8 cellular contexts compared by ENCODE assay signal in the genomic region with DNA sequence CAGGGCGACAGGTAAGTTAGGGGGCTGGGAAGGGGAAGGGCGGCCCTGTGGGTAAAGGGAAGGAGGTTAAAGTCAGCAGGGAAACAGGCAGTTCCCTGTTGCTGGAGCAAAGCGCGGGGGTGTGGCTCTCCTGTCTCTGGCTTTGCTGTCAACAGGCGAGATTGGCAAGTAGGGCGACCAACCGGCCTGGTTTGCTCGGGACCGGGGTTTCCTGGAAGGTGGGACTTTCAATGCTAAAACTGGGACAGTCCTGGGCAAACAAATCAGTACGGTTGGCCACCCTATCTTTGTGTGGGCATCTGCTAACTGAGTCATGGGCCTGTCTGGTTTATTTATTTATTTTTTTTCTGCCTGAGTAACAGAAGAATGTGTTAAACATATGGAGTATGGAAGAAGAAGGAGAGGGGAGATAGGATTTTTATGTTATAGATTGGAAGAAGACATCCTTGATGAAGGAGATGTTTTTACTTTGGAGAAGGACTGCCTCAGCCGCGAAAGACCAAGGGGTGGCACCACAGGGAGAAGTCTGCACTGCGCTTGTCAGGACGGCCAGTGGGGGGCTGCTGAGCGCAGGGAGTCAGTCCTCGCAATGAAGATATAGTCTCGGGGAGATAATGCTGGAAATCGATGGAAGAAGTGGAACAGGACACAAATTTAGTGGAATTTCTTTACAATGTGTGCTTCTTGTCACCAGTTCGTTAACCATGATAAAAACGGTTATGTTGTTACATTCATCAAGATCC. TPM values are rescaled to one million over a fixed set of nuclear protein-coding genes. Genes with fewer than 3 reads are reported as not detected.
DNase-seq lines count a peak whose midpoint lies in the region; ATAC-seq, FAIRE-seq and TF ChIP-seq lines count a peak whose summit lies in the region.

No MANE protein-coding gene starts in this region.

- H3K27ac Mint-ChIP-seq in T-helper 17 cell, result no peak overlapping the region

- peak; percentile 66 for DNase-seq in ELR (ENCODE audit: low read depth)
- DNase-seq in HUDEP-2 (lab: John Stamatoyannopoulos, UW; ENCODE audit: unreplicated experiment in 76 of 76), result peak in 43 of 76 experiments; percentile 2 to 58 (median 26)
- DNase-seq in T-helper 17 cell, result no peak
- DNase-seq in cerebellum (ENCODE audit: low spot score), result peak; percentile 18
- peak; percentile 88 for DNase-seq in keratinocyte (ENCODE audit: low read depth, low spot score)
- DNase-seq in smooth muscle cell of the brain vasculature (ENCODE audit: low read depth, low spot score), result peak; percentile 60
- no peak for DNase-seq in NCI-H2029 (lab: John Stamatoyannopoulos, UW)

- H3K4me3 Mint-ChIP-seq in T-helper 17 cell, result peak overlapping the region; percentile 9

- peak overlapping the region; percentile 28 to 73 (median 69) for H3K4me3 ChIP-seq in keratinocyte (ENCODE audit: control insufficient read depth in 2 of 3, extremely low read depth in 1 of 3, insufficient read depth in 2 of 3, low read depth in 1 of 3, low read length in 3 of 3)

- peak overlapping the region; percentile 95 for H2AFZ ChIP-seq in keratinocyte (ENCODE audit: control insufficient read depth, low read length)

- H3K4me1 ChIP-seq in keratinocyte (ENCODE audit: control insufficient read depth, extremely low read depth, insufficient read depth, low read length), result peaks cover 18% of the 10 kb centered on the region

- H3K9me3 ChIP-seq in T-helper 17 cell (ENCODE audit: control insufficient read depth, low read length, poor library complexity, severe bottlenecking) (no peaks in the 10 kb centered on the region), keratinocyte (ENCODE audit: control insufficient read depth, low read depth, low read length) (no peaks in the 10 kb centered on the region)

- peak overlapping the region; percentile 66 for H3K9ac ChIP-seq in keratinocyte (ENCODE audit: control insufficient read depth, extremely low read depth, insufficient read depth, low read length)

- no peaks in the 10 kb centered on the region for H3K79me2 ChIP-seq in keratinocyte (ENCODE audit: control insufficient read depth, insufficient read depth, low read length)

- TF ChIP-seq CTCF in keratinocyte (optimal IDR thresholded peaks at IDR 0.05 in 1 of 3, IDR thresholded peaks at IDR 0.05 in 1 of 3, conservative IDR thresholded peaks at IDR 0.05 in 1 of 3; ENCODE audit: extremely low read depth in 1 of 3, insufficient read depth in 2 of 3, low read length in 3 of 3), result peak; percentile 78 to 88 (median 78)

- peak; percentile 93 for FAIRE-seq in keratinocyte (lab: Jason Lieb, UNC)

- no peaks in the 10 kb centered on the region for H3K36me3 ChIP-seq in keratinocyte (ENCODE audit: control insufficient read depth in 2 of 2, extremely low read depth in 1 of 2, insufficient read depth in 2 of 2, low read length in 2 of 2)

- no peaks in the 10 kb centered on the region for H3K9me1 ChIP-seq in keratinocyte (ENCODE audit: control insufficient read depth, extremely low read depth, insufficient read depth, low read length)

- H3K4me2 ChIP-seq in keratinocyte (ENCODE audit: control insufficient read depth, extremely low read depth, insufficient read depth, low read depth, low read length), result peak overlapping the region; percentile 89

- H4K20me1 ChIP-seq in keratinocyte (ENCODE audit: control insufficient read depth, extremely low read depth, insufficient read depth, low read length), result no peaks in the 10 kb centered on the region

- peaks cover 22% of the 10 kb centered on the region for H3K27me3 Mint-ChIP-seq in T-helper 17 cell

- H3K36me3 Mint-ChIP-seq in T-helper 17 cell (ENCODE audit: low read depth), result no peaks in the 10 kb centered on the region

- H3K27ac ChIP-seq in keratinocyte (ENCODE audit: control insufficient read depth, insufficient read depth, low read length), result peak overlapping the region; percentile 62

- H3K27me3 ChIP-seq in keratinocyte (ENCODE audit: control insufficient read depth, extremely low read depth, insufficient read depth, low read length), result no peaks in the 10 kb centered on the region

- peak; percentile 83 for ATAC-seq in GM21529 (IDR thresholded peaks at IDR 0.05; ENCODE audit: unreplicated experiment)
- ATAC-seq in T-helper 17 cell, result peak; percentile 63

- dilution Hi-C loops in keratinocyte (cut with MboI; ENCODE audit: extremely low pct_ligation_motif_present, low sequenced_read_pairs), result no loop called here

- peaks cover 8% of the 10 kb centered on the region for H3K4me1 Mint-ChIP-seq in T-helper 17 cell

RNA-seq across cellular contexts. Expression of a gene that starts 43.4 kb away (rescaled TPM):
- total RNA-seq in T-helper 17 cell (1 to 10 TPM; 2.4 to 3.9 TPM), cerebellum (0.09 TPM)
- 0.17 to 0.77 TPM (median 0.22 TPM) in 3 replicates for polyA plus RNA-seq in keratinocyte
- not detected for polyA plus RNA-seq in keratinocyte (2011; ENCODE audit: low read depth)
- polyA plus RNA-seq in keratinocyte (2011; cell fraction: cytosol; rRNA removed), result 0.10 and 0.23 TPM in 2 replicates
- polyA plus RNA-seq in keratinocyte (2011; cell fraction: nucleus; rRNA removed), result 0.45 and 0.49 TPM in 2 replicates
- polyA plus RNA-seq in keratinocyte (2012; ENCODE audit: low replicate concordance), result 0.08 and 0.19 TPM in 2 replicates
- polyA minus RNA-seq in keratinocyte, result 0.13 to 1.8 TPM (median 1.7 TPM) in 3 replicates
- polyA minus RNA-seq in keratinocyte (2011; cell fraction: cytosol; rRNA and poly(A)+ RNA removed), result not detected
- 1.2 and 1.6 TPM in 2 replicates for polyA minus RNA-seq in keratinocyte (2011; cell fraction: nucleus; rRNA and poly(A)+ RNA removed)

Comparison
In these comparisons a context has a peak if more than half of its experiments do, and no peak if none do; other contexts are left out.
1. DNase-seq: peak in ELR (single experiment), HUDEP-2 (43 of 76), cerebellum (single experiment), keratinocyte (single experiment) and smooth muscle cell of the brain vasculature (single experiment); none in T-helper 17 cell (0 of 3) and NCI-H2029 (single experiment).